Comparison of ENCODE assay signal across 9 cellular contexts in genomic region chr4:127586922-127587571, GRCh38. TPM values are rescaled to one million over a fixed set of nuclear protein-coding genes. Genes with fewer than 3 reads are reported as not detected.
A peak's percentile ranks its signal among the peaks of the same experiment; 100 is the strongest.
DNase-seq lines count a peak whose midpoint lies in the region; ATAC-seq and TF ChIP-seq lines count a peak whose summit lies in the region.
"Had no signal": no experiment of that assay in that cellular context is flagged by ENCODE, and none has a peak within 500 bp of the region (broad histone marks: within the 10 kb centered on the region; RNA-seq: fewer than 3 reads in every experiment).

No MANE protein-coding gene starts in this region.

- H3K4me3 ChIP-seq in BJ (ENCODE audit: low read depth, low read length) (no peak overlapping the region), suprapubic skin (no peak overlapping the region)
- H3K4me3 ChIP-seq: SK-N-MC had no signal

- no peak for TF ChIP-seq EP300 in suprapubic skin (IDR thresholded peaks at IDR 0.05)

- ATAC-seq in GM18519 (IDR thresholded peaks at IDR 0.05; ENCODE audit: low FRiP score, unreplicated experiment) (peak; percentile 100), HG02884 (IDR thresholded peaks at IDR 0.05; ENCODE audit: unreplicated experiment) (peak; percentile 98)

- no peaks in the 10 kb centered on the region for H3K4me1 ChIP-seq in suprapubic skin

- H3K4me3 Mint-ChIP-seq in activated CD4-positive, alpha-beta memory T cell treated with anti-CD3 and anti-CD28 coated beads, Interleukin-2, amount 10 ng/mL, durations not matched to agents 7 days and 5 days, result no peak overlapping the region

- no peaks in the 10 kb centered on the region for H3K27me3 Mint-ChIP-seq in activated CD4-positive, alpha-beta memory T cell treated with anti-CD3 and anti-CD28 coated beads, Interleukin-2, amount 10 ng/mL, durations not matched to agents 7 days and 5 days

- DNase-seq in BJ (ENCODE audit: low read depth) (no peak), NCI-H128 (lab: John Stamatoyannopoulos, UW; ENCODE audit: unreplicated experiment) (peak; percentile 1), amniotic stem cell (lab: John Stamatoyannopoulos, UW) (peak; percentile 15), kidney glomerular epithelial cell (lab: John Stamatoyannopoulos, UW) (peak; percentile 74), suprapubic skin (ENCODE audit: low spot score in 2 of 2) (no peak)
- DNase-seq in activated CD4-positive, alpha-beta memory T cell treated with anti-CD3 and anti-CD28 coated beads, Interleukin-2, amount 10 ng/mL, durations not matched to agents 7 days and 5 days, result no peak

- peak; percentile 74 for TF ChIP-seq CTCF in BJ (IDR thresholded peaks at IDR 0.05; ENCODE audit: insufficient read depth, low read depth, low read length)
- TF ChIP-seq CTCF in suprapubic skin (IDR thresholded peaks at IDR 0.05), result peak in 1 of 2 donors; percentile 46

- no peaks in the 10 kb centered on the region for H3K9me3 Mint-ChIP-seq in activated CD4-positive, alpha-beta memory T cell treated with anti-CD3 and anti-CD28 coated beads, Interleukin-2, amount 10 ng/mL, durations not matched to agents 7 days and 5 days

- H3K36me3 ChIP-seq in BJ (ENCODE audit: control insufficient read depth, insufficient read depth, low read length) (no peaks in the 10 kb centered on the region), suprapubic skin (no peaks in the 10 kb centered on the region)

- H3K27me3 ChIP-seq in BJ (ENCODE audit: control insufficient read depth, insufficient read depth, low read length) (no peaks in the 10 kb centered on the region), suprapubic skin (no peaks in the 10 kb centered on the region)

- no peak overlapping the region for H3K27ac Mint-ChIP-seq in activated CD4-positive, alpha-beta memory T cell treated with anti-CD3 and anti-CD28 coated beads, Interleukin-2, amount 10 ng/mL, durations not matched to agents 7 days and 5 days

- H3K36me3 Mint-ChIP-seq in activated CD4-positive, alpha-beta memory T cell treated with anti-CD3 and anti-CD28 coated beads, Interleukin-2, amount 10 ng/mL, durations not matched to agents 7 days and 5 days (ENCODE audit: low read depth), result no peaks in the 10 kb centered on the region

- 6% methylated on average over 1 of the region's 1 CpG for WGBS in suprapubic skin

- no peaks in the 10 kb centered on the region for H3K9me3 ChIP-seq in suprapubic skin

- CTCF ChIA-PET in BJ (lab: Yijun Ruan, JAX), result interaction anchor here (0.6 to 2.0 kb wide), 6 partner anchors 9 to 405 kb away, joined by 3 to 14 read pairs (median 3); no protein-coding TSS in a partner anchor
- CTCF ChIA-PET in activated CD4-positive, alpha-beta memory T cell treated with anti-CD3 and anti-CD28 coated beads, Interleukin-2, amount 10 ng/mL, durations not matched to agents 7 days and 5 days (lab: Charles Lee), result interaction anchor here (0.5 to 1.4 kb wide), 5 partner anchors 9 to 145 kb away, joined by 3 to 5 read pairs (median 4); no protein-coding TSS in a partner anchor

- no peaks in the 10 kb centered on the region for H3K4me1 Mint-ChIP-seq in activated CD4-positive, alpha-beta memory T cell treated with anti-CD3 and anti-CD28 coated beads, Interleukin-2, amount 10 ng/mL, durations not matched to agents 7 days and 5 days

- H3K27ac ChIP-seq in suprapubic skin, result no peak overlapping the region
- H3K27ac ChIP-seq: SK-N-MC had no signal

- POLR2A ChIA-PET in BJ (lab: Charles Lee), result no interaction called here
- POLR2A ChIA-PET in activated CD4-positive, alpha-beta memory T cell treated with anti-CD3 and anti-CD28 coated beads, Interleukin-2, amount 10 ng/mL, durations not matched to agents 7 days and 5 days (lab: Charles Lee), result no interaction called here

- TF ChIP-seq POLR2A in suprapubic skin (IDR thresholded peaks at IDR 0.05), result no peak

RNA-seq across cellular contexts. Expression of gene INTU, which starts 45.7 kb away (rescaled TPM):
- polyA plus RNA-seq in BJ (2011; rRNA removed), result 4.5 and 8.1 TPM in 2 replicates
- polyA minus RNA-seq in BJ (2011; rRNA and poly(A)+ RNA removed), result 6.5 and 7.1 TPM in 2 replicates
- not detected for total RNA-seq in activated CD4-positive, alpha-beta memory T cell treated with anti-CD3 and anti-CD28 coated beads, Interleukin-2, amount 10 ng/mL, durations not matched to agents 7 days and 5 days
- 10 to 100 TPM in 1 of 4 donors, 1 to 10 TPM in 3; 6.1 to 11.7 (median 8.3) TPM for total RNA-seq in suprapubic skin

Comparison
In these comparisons a context has a peak if more than half of its experiments do, and no peak if none do; other contexts are left out.
1. DNase-seq: peak in NCI-H128 (single experiment), amniotic stem cell (single experiment) and kidney glomerular epithelial cell (single experiment); none in BJ (single experiment), activated CD4-positive, alpha-beta memory T cell treated with anti-CD3 and anti-CD28 coated beads, Interleukin-2, amount 10 ng/mL, durations not matched to agents 7 days and 5 days (single experiment) and suprapubic skin (0 of 2).
2. RNA of gene INTU, which starts 45.7 kb away (total RNA-seq): 6.1 to 11.7 TPM in suprapubic skin; not detected in activated CD4-positive, alpha-beta memory T cell treated with anti-CD3 and anti-CD28 coated beads, Interleukin-2, amount 10 ng/mL, durations not matched to agents 7 days and 5 days; every median in the first group is over 4 times any median in the second.